9 cellular contexts compared by ENCODE assay signal in the genomic region with DNA sequence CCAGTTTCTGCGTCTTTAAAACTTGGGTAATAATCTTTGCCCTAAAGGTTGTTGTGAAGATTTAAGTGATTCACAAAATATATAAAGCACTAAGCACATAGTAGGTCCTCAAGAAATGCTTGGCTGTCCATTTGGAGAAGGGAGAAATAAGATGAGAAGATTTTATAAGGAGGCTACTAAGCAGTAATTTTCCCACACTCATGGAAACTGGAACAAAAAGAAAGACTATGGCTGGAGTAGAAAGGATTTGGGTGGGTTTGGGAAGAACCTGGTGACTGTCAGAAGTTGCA. TPM values are rescaled to one million over a fixed set of nuclear protein-coding genes. Genes with fewer than 3 reads are reported as not detected.
A peak's percentile ranks its signal among the peaks of the same experiment; 100 is the strongest.
DNase-seq lines count a peak whose midpoint lies in the region; ATAC-seq and TF ChIP-seq lines count a peak whose summit lies in the region.
"Had no signal": no experiment of that assay in that cellular context is flagged by ENCODE, and none has a peak within 500 bp of the region (broad histone marks: within the 10 kb centered on the region; RNA-seq: fewer than 3 reads in every experiment).

No MANE protein-coding gene starts in this region.

- TF ChIP-seq CTCF in heart left ventricle (IDR thresholded peaks at IDR 0.05): no peak
- no peak for TF ChIP-seq CTCF in astrocyte of the spinal cord (IDR thresholded peaks at IDR 0.05; ENCODE audit: low read depth, low read length)
- no peak for TF ChIP-seq CTCF in tibial nerve (IDR thresholded peaks at IDR 0.05)

- no peak overlapping the region for H3K23ac ChIP-seq in mesenchymal stem cell (ENCODE audit: low read length in 2 of 2)

- in situ Hi-C loops in astrocyte of the spinal cord (cut with HindIII; ENCODE audit: low sequenced_read_pairs): no loop called here

- H3K36me3 ChIP-seq in heart left ventricle: no peaks in the 10 kb centered on the region
- no peaks in the 10 kb centered on the region for H3K36me3 ChIP-seq in mesenchymal stem cell (ENCODE audit: control insufficient read depth in 1 of 2, insufficient read depth in 2 of 2, low read depth in 1 of 2, low read length in 2 of 2)
- no peaks in the 10 kb centered on the region for H3K36me3 ChIP-seq in tibial nerve

- H2AFZ ChIP-seq in mesenchymal stem cell (ENCODE audit: low read depth, low read length): no peak overlapping the region

- H3K27ac ChIP-seq in heart left ventricle (peak overlapping the region; percentile 53 to 99 (median 89)), mesenchymal stem cell (ENCODE audit: low read length, poor library complexity, severe bottlenecking) (no peak overlapping the region), tibial nerve (peak overlapping the region; percentile 94 to 99 (median 96))

- H2BK15ac ChIP-seq in mesenchymal stem cell (ENCODE audit: low read depth, poor library complexity, severe bottlenecking): no peak overlapping the region

- H3K9me3 ChIP-seq in heart left ventricle: no peaks in the 10 kb centered on the region
- no peaks in the 10 kb centered on the region for H3K9me3 ChIP-seq in mesenchymal stem cell (ENCODE audit: control insufficient read depth, low read length)
- H3K9me3 ChIP-seq in tibial nerve: no peaks in the 10 kb centered on the region

- H3K4me1 ChIP-seq in heart left ventricle (peaks cover 0 to 68% (median 20%) of the 10 kb centered on the region in 12 donors), mesenchymal stem cell (ENCODE audit: control insufficient read depth, insufficient read depth, low read depth, low read length) (peaks cover 25% of the 10 kb centered on the region), tibial nerve (peaks cover 0 to 47% (median 24%) of the 10 kb centered on the region in 4 donors)

- H3K27me3 ChIP-seq in heart left ventricle: peaks cover 0 to 11% (median 0%) of the 10 kb centered on the region in 9 donors
- H3K27me3 ChIP-seq in mesenchymal stem cell (ENCODE audit: control insufficient read depth in 1 of 2, insufficient read depth in 1 of 2, low read length in 2 of 2): peaks cover 0 to 16% of the 10 kb centered on the region in 2 experiments
- peaks cover 0 to 4% of the 10 kb centered on the region in 2 donors for H3K27me3 ChIP-seq in tibial nerve

- no peak overlapping the region for H3K18ac ChIP-seq in mesenchymal stem cell (ENCODE audit: low read depth in 1 of 2, low read length in 2 of 2)

- H4K8ac ChIP-seq in mesenchymal stem cell (ENCODE audit: low read length): no peak overlapping the region

- H2BK5ac ChIP-seq in mesenchymal stem cell (ENCODE audit: low read depth, low read length, poor library complexity, severe bottlenecking): no peak overlapping the region

- intact Hi-C loops in heart left ventricle (cut with DNase I) (loop anchor here in 6 of 10 donors (2.0 to 5.0 kb wide), 3 partner anchors 37 to 42 kb away; no protein-coding TSS in a partner anchor), Right ventricle myocardium inferior (cut with DNase I) (no loop called here)

- ATAC-seq in heart left ventricle: no peak
- ATAC-seq in Right ventricle myocardium inferior: no peak
- no peak for ATAC-seq in GM21723 (IDR thresholded peaks at IDR 0.05; ENCODE audit: unreplicated experiment)

- peak overlapping the region; percentile 34 for H3K4me2 ChIP-seq in mesenchymal stem cell (ENCODE audit: low read length, poor library complexity, severe bottlenecking)

- no peak overlapping the region for H3K14ac ChIP-seq in mesenchymal stem cell (ENCODE audit: low read length in 2 of 2)

- TF ChIP-seq POLR2A in heart left ventricle (IDR thresholded peaks at IDR 0.05): no peak
- no peak for TF ChIP-seq POLR2A in tibial nerve (IDR thresholded peaks at IDR 0.05)

- H3K4ac ChIP-seq in mesenchymal stem cell (ENCODE audit: low read depth in 1 of 2, low read length in 2 of 2): peak overlapping the region in 1 of 2 experiments; percentile 67

- no peak overlapping the region for H2BK120ac ChIP-seq in mesenchymal stem cell (ENCODE audit: low read depth, low read length)

- H4K91ac ChIP-seq in mesenchymal stem cell (ENCODE audit: low read length): no peak overlapping the region

- peak overlapping the region; percentile 88 for H3K9ac ChIP-seq in mesenchymal stem cell (ENCODE audit: low read length)

- WGBS in heart left ventricle, 4 donors: 67 to 90% (median 82%) methylated on average over 1 of the region's 1 CpG
- no CpG with 5 or more reads among the region's 1 CpG for WGBS in mesenchymal stem cell
- whole genome bisulfite sequencing in tibial nerve, 2 donors: 72 to 93% methylated on average over 1 of the region's 1 CpG

- H3K4me3 ChIP-seq in heart left ventricle: peak overlapping the region in 5 of 12 donors; percentile 39 to 57 (median 50)
- peak overlapping the region; percentile 69 for H3K4me3 ChIP-seq in astrocyte of the spinal cord (ENCODE audit: low read depth, low read length)
- no peak overlapping the region for H3K4me3 ChIP-seq in mesenchymal stem cell (ENCODE audit: insufficient read depth in 1 of 2, low read depth in 1 of 2, low read length in 2 of 2)
- peak overlapping the region; percentile 49 to 67 (median 52) for H3K4me3 ChIP-seq in tibial nerve

- no peak for DNase-seq in heart left ventricle
- no peak for DNase-seq in Right ventricle myocardium inferior (ENCODE audit: missing footprints)
- no peak for DNase-seq in astrocyte of the spinal cord (ENCODE audit: low read depth, low spot score)
- DNase-seq in mesenchymal stem cell: no peak
- no peak for DNase-seq in tibial nerve (ENCODE audit: low spot score in 2 of 2)
- no peak for DNase-seq in activated effector memory CD4-positive, alpha-beta T cell treated with anti-CD3 and anti-CD28 coated beads, Interleukin-2, amount 50 U/mL, for 16 hours
- no peak for DNase-seq in A172 (ENCODE audit: low spot score)
- DNase-seq: NCI-H1930 had no signal

- no peak overlapping the region for H2AK5ac ChIP-seq in mesenchymal stem cell (ENCODE audit: low read length, severe bottlenecking)

- H2BK12ac ChIP-seq in mesenchymal stem cell (ENCODE audit: low read length in 2 of 2): no peak overlapping the region

- no peak for TF ChIP-seq EP300 in tibial nerve (IDR thresholded peaks at IDR 0.05)

- no peaks in the 10 kb centered on the region for H3K79me1 ChIP-seq in mesenchymal stem cell (replicated peaks; ENCODE audit: low read length, poor library complexity, severe bottlenecking)

RNA-seq across cellular contexts. Expression of gene PRPS1, which starts 47.0 kb away (rescaled TPM):
- total RNA-seq in heart left ventricle: 10 to 100 TPM; 19.4 to 32.0 (median 25.0) TPM
- polyA plus RNA-seq in heart left ventricle: 10 to 100 TPM in 1 of 2 donors, 1 to 10 TPM in 1; 7.2 to 41.0 TPM
- total RNA-seq in Right ventricle myocardium inferior: 24.1 TPM
- polyA plus RNA-seq in mesenchymal stem cell (2013, experiment 1 of 2): 31.3 TPM
- polyA plus RNA-seq in mesenchymal stem cell (2013, experiment 2 of 2): 32.9 TPM
- 10 to 100 TPM; 19.0 to 33.3 (median 28.9) TPM for total RNA-seq in tibial nerve
- total RNA-seq in A172 (2014; rRNA removed; shearing (Covaris generic)): 35.2 and 36.5 TPM in 2 replicates

Comparison
In these comparisons a context has a peak if more than half of its experiments do, and no peak if none do; other contexts are left out.
1. H3K4me3 ChIP-seq: peak in astrocyte of the spinal cord (single experiment) and tibial nerve (4 of 4); none in mesenchymal stem cell (0 of 2).